In genomic region chr15:68154923-68155559, GRCh38 we compare ENCODE assay signal across 8 cellular contexts. TPM values are rescaled to one million over a fixed set of nuclear protein-coding genes. Genes with fewer than 3 reads are reported as not detected.
DNase-seq lines count a peak whose midpoint lies in the region; ATAC-seq, FAIRE-seq and TF ChIP-seq lines count a peak whose summit lies in the region.

No MANE protein-coding gene starts in this region.

- POLR2A ChIA-PET in BJ (lab: Charles Lee), result no interaction called here

- no peaks in the 10 kb centered on the region for H3K9me3 ChIP-seq in body of pancreas
- no peaks in the 10 kb centered on the region for H3K9me3 ChIP-seq in iPS DF 6.9 (ENCODE audit: control insufficient read depth, insufficient read depth, low read length)
- no peaks in the 10 kb centered on the region for H3K9me3 ChIP-seq in stomach
- no peaks in the 10 kb centered on the region for H3K9me3 ChIP-seq in effector memory CD4-positive, alpha-beta T cell (ENCODE audit: control insufficient read depth, low read length)

- no peak for TF ChIP-seq EP300 in stomach (IDR thresholded peaks at IDR 0.05)

- H3K27ac ChIP-seq in body of pancreas (no peak overlapping the region), iPS DF 6.9 (ENCODE audit: low read length) (no peak overlapping the region), stomach (no peak overlapping the region)
- no peak overlapping the region for H3K27ac ChIP-seq in effector memory CD4-positive, alpha-beta T cell (ENCODE audit: insufficient read depth, low read length, poor library complexity, severe bottlenecking)

- H3K36me3 ChIP-seq in BJ (ENCODE audit: control insufficient read depth, insufficient read depth, low read length) (no peaks in the 10 kb centered on the region), body of pancreas (replicated peaks in 1 of 2; ENCODE audit: insufficient read depth in 1 of 2, low read depth in 2 of 2) (no peaks in the 10 kb centered on the region), iPS DF 6.9 (ENCODE audit: control insufficient read depth, insufficient read depth, low read length) (no peaks in the 10 kb centered on the region), stomach (peaks cover 8 to 55% (median 38%) of the 10 kb centered on the region in 4 donors)
- H3K36me3 ChIP-seq in effector memory CD4-positive, alpha-beta T cell (ENCODE audit: control insufficient read depth, insufficient read depth, low read length), result peaks cover 34% of the 10 kb centered on the region

- intact Hi-C loops in body of pancreas (cut with DNase I) (loop anchor here (5.0 kb wide), 1 partner anchor 293 kb away; no protein-coding TSS in a partner anchor), stomach (cut with DNase I; ENCODE audit: low total_unique reads) (loop anchor here (5.0 kb wide), 1 partner anchor 293 kb away; no protein-coding TSS in a partner anchor)

- H3K4me1 ChIP-seq in body of pancreas, result peaks cover 18% of the 10 kb centered on the region
- no peaks in the 10 kb centered on the region for H3K4me1 ChIP-seq in iPS DF 6.9 (ENCODE audit: control insufficient read depth, insufficient read depth, low read length)
- peaks cover 0 to 33% (median 13%) of the 10 kb centered on the region in 4 donors for H3K4me1 ChIP-seq in stomach
- no peaks in the 10 kb centered on the region for H3K4me1 ChIP-seq in effector memory CD4-positive, alpha-beta T cell (ENCODE audit: control insufficient read depth, insufficient read depth, low read length, poor library complexity, severe bottlenecking)

- H3K27me3 ChIP-seq in BJ (ENCODE audit: control insufficient read depth, insufficient read depth, low read length) (no peaks in the 10 kb centered on the region), body of pancreas (no peaks in the 10 kb centered on the region), iPS DF 6.9 (ENCODE audit: control insufficient read depth, insufficient read depth, low read length) (no peaks in the 10 kb centered on the region), stomach (no peaks in the 10 kb centered on the region)
- no peaks in the 10 kb centered on the region for H3K27me3 ChIP-seq in effector memory CD4-positive, alpha-beta T cell (replicated peaks; ENCODE audit: control insufficient read depth, insufficient read depth, low read length, poor library complexity, severe bottlenecking)

- ATAC-seq in body of pancreas (no peak), GM21825 (IDR thresholded peaks at IDR 0.05; ENCODE audit: unreplicated experiment) (no peak)

- CTCF ChIA-PET in BJ (lab: Yijun Ruan, JAX), result interaction anchor here (0.6 to 5.3 kb wide), 23 partner anchors 7 to 314 kb away, joined by 3 to 50 read pairs (median 3); no protein-coding TSS in a partner anchor

- DNase-seq in BJ (ENCODE audit: low read depth) (no peak), GM12892 (ENCODE audit: insufficient read length) (no peak), NCI-H446 treated with DMSO at 0.1 percent for 48 hours (lab: John Stamatoyannopoulos, UW) (peak; percentile 44), body of pancreas (peak; percentile 43 to 65 (median 61)), iPS DF 6.9 (ENCODE audit: low read depth, low spot score) (peak; percentile 7), stomach (peak; percentile 37)
- no peak for DNase-seq in effector memory CD4-positive, alpha-beta T cell

- H3K4me3 ChIP-seq in BJ (ENCODE audit: low read depth, low read length) (no peak overlapping the region), body of pancreas (no peak overlapping the region), iPS DF 6.9 (ENCODE audit: low read length) (no peak overlapping the region), stomach (no peak overlapping the region)
- no peak overlapping the region for H3K4me3 ChIP-seq in effector memory CD4-positive, alpha-beta T cell (ENCODE audit: insufficient read depth, low read depth, low read length, poor library complexity, severe bottlenecking)

- TF ChIP-seq CTCF in BJ (IDR thresholded peaks at IDR 0.05; ENCODE audit: insufficient read depth, low read depth, low read length), result peak; percentile 78
- TF ChIP-seq CTCF in body of pancreas (IDR thresholded peaks at IDR 0.05), result peak; percentile 34 to 90 (median 83)
- TF ChIP-seq CTCF in stomach (IDR thresholded peaks at IDR 0.05), result peak in 5 of 7 experiments; percentile 42 to 78 (median 53)

- peak; percentile 82 for FAIRE-seq in GM12892 (lab: Jason Lieb, UNC)

- WGBS in body of pancreas, 2 donors, result 22 to 28% methylated on average over 4 of the region's 4 CpGs
- no CpG with 5 or more reads among the region's 4 CpGs for WGBS in iPS DF 6.9 (ENCODE audit: insufficient coverage, insufficient read length)
- WGBS in stomach, 5 donors, result 35 to 42% (median 37%) methylated on average over 4 of the region's 4 CpGs

- no peak for TF ChIP-seq POLR2A in GM12892 (IDR thresholded peaks at IDR 0.05; ENCODE audit: low read depth, low read length)
- no peak for TF ChIP-seq POLR2A in body of pancreas (IDR thresholded peaks at IDR 0.05)
- TF ChIP-seq POLR2A in stomach (IDR thresholded peaks at IDR 0.05), result no peak

RNA-seq across cellular contexts. Expression of gene CALML4, which starts 50.1 kb away (rescaled TPM):
- 0.47 and 1.2 TPM in 2 replicates for polyA plus RNA-seq in BJ (2011; rRNA removed)
- polyA minus RNA-seq in BJ (2011; rRNA and poly(A)+ RNA removed), result 0.31 and 0.33 TPM in 2 replicates
- 6.8 TPM for polyA plus RNA-seq in GM12892 (2012; ENCODE audit: missing spikeins)
- total RNA-seq in body of pancreas, result 10 to 100 TPM in 1 of 2 donors, 1 to 10 TPM in 1; 3.3 to 12.7 TPM
- 10 to 100 TPM in 4 of 5 donors, 1 to 10 TPM in 1; 7.6 to 24.3 (median 14.9) TPM for total RNA-seq in stomach
- polyA plus RNA-seq in stomach, result 10 to 100 TPM in 2 of 3 donors, 1 to 10 TPM in 1; 9.8 to 13.8 (median 12.1) TPM

Comparison
In these comparisons a context has a peak if more than half of its experiments do, and no peak if none do; other contexts are left out.
1. DNase-seq: peak in NCI-H446 treated with DMSO at 0.1 percent for 48 hours (single experiment), body of pancreas (4 of 4), iPS DF 6.9 (single experiment) and stomach (single experiment); none in BJ (single experiment), GM12892 (single experiment) and effector memory CD4-positive, alpha-beta T cell (0 of 3).
2. Peak in every context shown above with its lines, with median percentiles within 50 percentile points of each other: CTCF ChIP-seq.